ENCODE assay signal across 11 cellular contexts in genomic region chr2:197728555-197729544, GRCh38. TPM values are rescaled to one million over a fixed set of nuclear protein-coding genes. Genes with fewer than 3 reads are reported as not detected.
"Had no signal": no experiment of that assay in that cellular context is flagged by ENCODE, and none has a peak within 500 bp of the region (broad histone marks: within the 10 kb centered on the region; RNA-seq: fewer than 3 reads in every experiment).

No MANE protein-coding gene starts in this region.

RNA-seq across cellular contexts. Expression of gene RFTN2, which starts 53.5 kb away (rescaled TPM):
- total RNA-seq: activated CD4-positive, alpha-beta T cell treated with anti-CD3 and anti-CD28 coated beads, Interleukin-2, amount 10 ng/mL, durations not matched to agents 24 days and 14 days; activated CD8-positive, alpha-beta memory T cell treated with anti-CD3 and anti-CD28 coated beads for 36 hours; activated CD8-positive, alpha-beta T cell treated with anti-CD3 and anti-CD28 coated beads for 36 hours; activated naive CD8-positive, alpha-beta T cell treated with anti-CD3 and anti-CD28 coated beads for 36 hours; activated T-cell treated with anti-CD3 and anti-CD28 coated beads, Interleukin-2, amount 50 U/mL, for 72 hours; MCF 10A had no signal

RNA-seq across cellular contexts. Expression of gene BOLL, which starts 56.3 kb away (rescaled TPM):
- total RNA-seq: activated CD4-positive, alpha-beta T cell treated with anti-CD3 and anti-CD28 coated beads, Interleukin-2, amount 10 ng/mL, durations not matched to agents 24 days and 14 days; activated CD8-positive, alpha-beta memory T cell treated with anti-CD3 and anti-CD28 coated beads for 36 hours; activated CD8-positive, alpha-beta T cell treated with anti-CD3 and anti-CD28 coated beads for 36 hours; activated naive CD8-positive, alpha-beta T cell treated with anti-CD3 and anti-CD28 coated beads for 36 hours; activated T-helper 17 cell treated with anti-CD3 and anti-CD28 coated beads, Interleukin-2, amount 50 U/mL, for 72 hours; aorta; cerebellum; MCF 10A; Peyer's patch; SK-MEL-5 had no signal
- polyA plus RNA-seq: aorta had no signal
